Comparison of ENCODE assay signal across 13 cellular contexts in genomic region chr1:158329807-158330206, GRCh38. TPM values are rescaled to one million over a fixed set of nuclear protein-coding genes. Genes with fewer than 3 reads are reported as not detected.
A peak's percentile ranks its signal among the peaks of the same experiment; 100 is the strongest.
DNase-seq lines count a peak whose midpoint lies in the region; ATAC-seq and TF ChIP-seq lines count a peak whose summit lies in the region.
"Had no signal": no experiment of that assay in that cellular context is flagged by ENCODE, and none has a peak within 500 bp of the region (broad histone marks: within the 10 kb centered on the region; RNA-seq: fewer than 3 reads in every experiment).

No MANE protein-coding gene starts in this region.

- no peaks in the 10 kb centered on the region for H3K9me3 Mint-ChIP-seq in stimulated activated naive CD8-positive, alpha-beta T cell treated with anti-CD3 and anti-CD28 coated beads, Interleukin-15, amount 100 ng/mL, for 72 hours

- no peaks in the 10 kb centered on the region for H3K27me3 ChIP-seq in mammary epithelial cell (ENCODE audit: insufficient read depth, low read length)

- no peak overlapping the region for H3K9ac ChIP-seq in mammary epithelial cell (ENCODE audit: insufficient read depth, low read length)

- H3K36me3 ChIP-seq in mammary epithelial cell (ENCODE audit: insufficient read depth, low read length), result no peaks in the 10 kb centered on the region
- H3K36me3 ChIP-seq: heart left ventricle had no signal

- H3K4me1 Mint-ChIP-seq in stimulated activated naive CD8-positive, alpha-beta T cell treated with anti-CD3 and anti-CD28 coated beads, Interleukin-15, amount 100 ng/mL, for 72 hours, result peaks cover 6% of the 10 kb centered on the region

- no peaks in the 10 kb centered on the region for H3K9me3 ChIP-seq in mammary epithelial cell (replicated peaks; ENCODE audit: insufficient read depth, low read length)
- H3K9me3 ChIP-seq: heart left ventricle had no signal

- peak; percentile 16 for DNase-seq in stimulated activated naive CD8-positive, alpha-beta T cell treated with anti-CD3 and anti-CD28 coated beads, Interleukin-15, Interleukin-2, amounts not matched to agents 100 U/mL and 50 U/mL, for 24 hours
- DNase-seq in stimulated activated naive CD8-positive, alpha-beta T cell treated with anti-CD3 and anti-CD28 coated beads, Interleukin-15, amount 100 ng/mL, for 72 hours, result no peak
- DNase-seq in MV-4-11 (lab: John Stamatoyannopoulos, UW) (peak; percentile 44), mammary epithelial cell (peak; percentile 4), T1000 (lab: John Stamatoyannopoulos, UW) (no peak), dermis blood vessel endothelial cell (no peak), mucosa of gallbladder (ENCODE audit: low spot score) (no peak)
- DNase-seq: DMS153, heart left ventricle, NCI-H345 had no signal

- no peaks in the 10 kb centered on the region for H3K79me2 ChIP-seq in mammary epithelial cell (ENCODE audit: insufficient read depth, low read length)

- H3K4me3 Mint-ChIP-seq in stimulated activated naive CD8-positive, alpha-beta T cell treated with anti-CD3 and anti-CD28 coated beads, Interleukin-15, amount 100 ng/mL, for 72 hours, result no peak overlapping the region

- H3K27ac Mint-ChIP-seq in stimulated activated naive CD8-positive, alpha-beta T cell treated with anti-CD3 and anti-CD28 coated beads, Interleukin-15, amount 100 ng/mL, for 72 hours, result no peak overlapping the region

- H3K27ac ChIP-seq in mammary epithelial cell (ENCODE audit: insufficient read depth, low read depth, low read length), result no peak overlapping the region
- H3K27ac ChIP-seq: heart left ventricle had no signal

- WGBS in mammary epithelial cell (ENCODE audit: low coverage, missing lambda C conversion rate), result 69% methylated on average over 2 of the region's 2 CpGs

- CTCF ChIA-PET in mammary epithelial cell (lab: Charles Lee; ENCODE audit: low non-redundant PET), result interaction anchor here (0.6 to 0.9 kb wide), 4 partner anchors 27 to 446 kb away, joined by 4 to 8 read pairs (median 5); no protein-coding TSS in a partner anchor

- no peaks in the 10 kb centered on the region for H4K20me1 ChIP-seq in mammary epithelial cell (ENCODE audit: insufficient read depth, low read length)

- peak; percentile 30 to 62 for TF ChIP-seq CTCF in mammary epithelial cell (conservative IDR thresholded peaks at IDR 0.05 in 1 of 2, IDR thresholded peaks at IDR 0.05 in 1 of 2; ENCODE audit: extremely low read depth in 1 of 2, insufficient read depth in 1 of 2, low read depth in 1 of 2, low read length in 2 of 2)

- dilution Hi-C loops in mammary epithelial cell (cut with HindIII; ENCODE audit: low sequenced_read_pairs), result no loop called here

- peaks cover 16% of the 10 kb centered on the region for H3K27me3 Mint-ChIP-seq in stimulated activated naive CD8-positive, alpha-beta T cell treated with anti-CD3 and anti-CD28 coated beads, Interleukin-15, amount 100 ng/mL, for 72 hours

- no peak overlapping the region for H3K4me2 ChIP-seq in mammary epithelial cell (ENCODE audit: insufficient read depth, low read depth, low read length)

- no peak overlapping the region for H3K4me3 ChIP-seq in mammary epithelial cell (replicated peaks in 1 of 3; ENCODE audit: insufficient read depth in 1 of 3, low read depth in 2 of 3, low read length in 3 of 3)
- H3K4me3 ChIP-seq: heart left ventricle had no signal

- H3K4me1 ChIP-seq in mammary epithelial cell (ENCODE audit: insufficient read depth, low read length), result no peaks in the 10 kb centered on the region

- H2AFZ ChIP-seq in mammary epithelial cell (ENCODE audit: low read depth, low read length), result no peak overlapping the region

- no TSS peak for BruUV-seq in mammary epithelial cell (replicated peaks; lab: Mats Ljungman, UMichigan)

- in situ Hi-C loops in mammary epithelial cell (cut with MboI; ENCODE audit: low sequenced_read_pairs in 2 of 2), result no loop called here

- intact Hi-C loops in mammary epithelial cell (cut with micrococcal nuclease), result loop anchor here (5.0 kb wide), 1 partner anchor 203 kb away; a partner anchor contains a TSS

- ATAC-seq in stimulated activated naive CD8-positive, alpha-beta T cell treated with anti-CD3 and anti-CD28 coated beads, Interleukin-15, Interleukin-2, amounts not matched to agents 100 U/mL and 50 U/mL, for 24 hours, result peak; percentile 49
- no peak for ATAC-seq in stimulated activated naive CD8-positive, alpha-beta T cell treated with anti-CD3 and anti-CD28 coated beads, Interleukin-15, amount 100 ng/mL, for 72 hours
- ATAC-seq in HG02973 (IDR thresholded peaks at IDR 0.05; ENCODE audit: unreplicated experiment), result no peak
- ATAC-seq: heart left ventricle had no signal

RNA-seq across cellular contexts. Expression of gene CD1B, which starts 1.5 kb away (rescaled TPM):
- total RNA-seq in mammary epithelial cell (not detected), dermis blood vessel endothelial cell (not detected in 2 replicates), mucosa of gallbladder (not detected)
- polyA plus RNA-seq in mammary epithelial cell, result not detected
- not detected for polyA minus RNA-seq in mammary epithelial cell
- total RNA-seq: activated CD8-positive, alpha-beta memory T cell treated with anti-CD3 and anti-CD28 coated beads for 36 hours; osteoblast had no signal
- polyA plus RNA-seq: heart left ventricle had no signal

RNA-seq across cellular contexts. Expression of gene CD1E, which starts 23.9 kb away (rescaled TPM):
- total RNA-seq in mammary epithelial cell, result not detected
- polyA plus RNA-seq in mammary epithelial cell, result not detected
- polyA minus RNA-seq in mammary epithelial cell, result not detected
- total RNA-seq in dermis blood vessel endothelial cell, result not detected in 2 replicates
- 1.3 TPM for total RNA-seq in mucosa of gallbladder
- total RNA-seq: activated CD8-positive, alpha-beta memory T cell treated with anti-CD3 and anti-CD28 coated beads for 36 hours; osteoblast had no signal

RNA-seq across cellular contexts. Expression of gene CD1C, which starts 40.1 kb away (rescaled TPM):
- total RNA-seq in mammary epithelial cell (not detected), dermis blood vessel endothelial cell (not detected in 2 replicates), mucosa of gallbladder (1.4 TPM)
- polyA plus RNA-seq in mammary epithelial cell, result not detected
- not detected for polyA minus RNA-seq in mammary epithelial cell
- total RNA-seq: osteoblast had no signal

Comparison
In these comparisons a context has a peak if more than half of its experiments do, and no peak if none do; other contexts are left out.
1. DNase-seq: peak in stimulated activated naive CD8-positive, alpha-beta T cell treated with anti-CD3 and anti-CD28 coated beads, Interleukin-15, Interleukin-2, amounts not matched to agents 100 U/mL and 50 U/mL, for 24 hours (single experiment), MV-4-11 (single experiment) and mammary epithelial cell (single experiment); none in stimulated activated naive CD8-positive, alpha-beta T cell treated with anti-CD3 and anti-CD28 coated beads, Interleukin-15, amount 100 ng/mL, for 72 hours (0 of 2), T1000 (single experiment), dermis blood vessel endothelial cell (single experiment) and mucosa of gallbladder (single experiment).